ENCODE assay signal across 1 cellular context in the genomic region with DNA sequence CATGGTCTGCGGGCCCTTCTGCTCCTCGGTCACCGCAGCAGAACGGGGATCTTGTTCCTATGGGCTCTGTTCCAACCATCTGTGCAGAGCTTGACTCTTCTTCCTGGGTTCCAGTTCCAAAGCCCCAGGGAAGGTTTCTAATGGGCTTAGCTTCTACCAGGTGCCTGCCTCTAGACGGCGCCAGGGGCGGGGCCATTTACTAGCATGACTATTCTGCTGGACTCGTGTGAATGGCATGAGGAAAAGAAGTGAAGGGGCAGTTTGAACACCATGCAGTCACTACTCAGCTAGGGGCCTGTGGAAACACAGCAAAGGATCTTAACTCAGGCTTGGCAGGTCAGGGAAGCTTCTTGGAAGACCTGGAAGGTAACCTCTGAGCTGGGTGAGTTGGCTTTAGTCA.
TF ChIP-seq lines count a peak whose summit lies in the region.

No MANE protein-coding gene starts in this region.

TF ChIP-seq in HCT116, 20 proteins besides CTCF, POLR2A, EP300 and RAD21:
- TF ChIP-seq, protein P1, sequence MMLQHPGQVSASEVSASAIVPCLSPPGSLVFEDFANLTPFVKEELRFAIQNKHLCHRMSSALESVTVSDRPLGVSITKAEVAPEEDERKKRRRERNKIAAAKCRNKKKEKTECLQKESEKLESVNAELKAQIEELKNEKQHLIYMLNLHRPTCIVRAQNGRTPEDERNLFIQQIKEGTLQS (IDR thresholded peaks at IDR 0.05), result no peak
- TF ChIP-seq JUND (IDR thresholded peaks at IDR 0.05), result no peak
- no peak for TF ChIP-seq TCF7L2 (IDR thresholded peaks at IDR 0.05; ENCODE audit: borderline replicate concordance, extremely low read depth, insufficient read depth, insufficient read length)
